ENCODE assay signal across 1 cellular context in the genomic region with DNA sequence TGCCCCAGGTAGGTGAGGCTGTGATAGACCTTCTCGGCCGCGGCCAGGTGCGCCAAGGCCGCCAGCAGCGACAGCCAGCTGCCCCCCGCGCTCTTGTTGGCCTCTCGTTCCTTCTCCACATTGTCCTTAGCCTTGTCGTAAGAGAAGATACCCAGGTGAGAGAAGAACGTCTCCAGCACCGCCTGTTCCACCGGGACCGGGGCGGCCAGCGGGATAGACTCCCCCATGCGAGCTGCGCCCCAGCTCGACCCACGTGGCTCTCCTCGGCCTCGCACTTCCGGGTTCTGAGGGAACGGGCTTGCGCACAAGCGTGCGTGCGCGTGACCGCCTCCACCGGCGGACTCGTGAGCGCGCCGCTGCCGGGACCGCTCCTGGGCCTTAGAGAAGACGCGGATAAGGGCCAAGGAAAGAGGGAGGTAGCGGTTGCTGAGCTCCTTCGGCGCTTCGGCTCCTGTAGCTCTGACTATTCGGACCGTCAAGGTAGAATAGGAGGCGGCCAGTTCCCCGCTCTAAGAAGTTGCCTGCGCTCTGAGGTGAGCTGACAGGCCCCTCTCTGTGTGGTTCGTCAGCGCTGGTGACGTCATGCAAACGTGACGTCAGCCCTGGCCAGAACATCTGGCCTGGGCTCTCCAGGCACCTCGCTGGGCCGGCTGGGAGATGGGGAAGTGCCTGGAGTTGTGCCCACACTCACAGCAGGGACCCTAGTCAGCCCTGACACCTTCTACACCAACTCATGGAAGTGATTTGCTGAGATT.
TF ChIP-seq lines count a peak whose summit lies in the region.

TSS of gene KICS2 (minus strand) at position 286 of the 755 bp plus-strand sequence. CDS start at position 227, 59 bp downstream.

TF ChIP-seq in HepG2, 621 proteins besides CTCF, POLR2A, EP300 and RAD21 (continued from another document and continues in another):
- TF ChIP-seq, protein P1, sequence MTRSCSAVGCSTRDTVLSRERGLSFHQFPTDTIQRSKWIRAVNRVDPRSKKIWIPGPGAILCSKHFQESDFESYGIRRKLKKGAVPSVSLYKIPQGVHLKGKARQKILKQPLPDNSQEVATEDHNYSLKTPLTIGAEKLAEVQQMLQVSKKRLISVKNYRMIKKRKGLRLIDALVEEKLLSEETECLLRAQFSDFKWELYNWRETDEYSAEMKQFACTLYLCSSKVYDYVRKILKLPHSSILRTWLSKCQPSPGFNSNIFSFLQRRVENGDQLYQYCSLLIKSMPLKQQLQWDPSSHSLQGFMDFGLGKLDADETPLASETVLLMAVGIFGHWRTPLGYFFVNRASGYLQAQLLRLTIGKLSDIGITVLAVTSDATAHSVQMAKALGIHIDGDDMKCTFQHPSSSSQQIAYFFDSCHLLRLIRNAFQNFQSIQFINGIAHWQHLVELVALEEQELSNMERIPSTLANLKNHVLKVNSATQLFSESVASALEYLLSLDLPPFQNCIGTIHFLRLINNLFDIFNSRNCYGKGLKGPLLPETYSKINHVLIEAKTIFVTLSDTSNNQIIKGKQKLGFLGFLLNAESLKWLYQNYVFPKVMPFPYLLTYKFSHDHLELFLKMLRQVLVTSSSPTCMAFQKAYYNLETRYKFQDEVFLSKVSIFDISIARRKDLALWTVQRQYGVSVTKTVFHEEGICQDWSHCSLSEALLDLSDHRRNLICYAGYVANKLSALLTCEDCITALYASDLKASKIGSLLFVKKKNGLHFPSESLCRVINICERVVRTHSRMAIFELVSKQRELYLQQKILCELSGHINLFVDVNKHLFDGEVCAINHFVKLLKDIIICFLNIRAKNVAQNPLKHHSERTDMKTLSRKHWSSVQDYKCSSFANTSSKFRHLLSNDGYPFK (CRISPR knock-in tag; IDR thresholded peaks at IDR 0.05; ENCODE audit: borderline replicate concordance): peak; percentile 79; the same call in 1 of the 2 replicates
- TF ChIP-seq TBL1XR1 (IDR thresholded peaks at IDR 0.05; ENCODE audit: borderline replicate concordance, low read length, partially characterized antibody): peak; percentile 14
- peak; percentile 56; the same call in 1 of the 2 replicates for TF ChIP-seq ZNF251 (CRISPR knock-in tag; IDR thresholded peaks at IDR 0.05)
- peak; percentile 64 for TF ChIP-seq PITX1 (CRISPR knock-in tag; IDR thresholded peaks at IDR 0.05)
- TF ChIP-seq RXRB (CRISPR knock-in tag; IDR thresholded peaks at IDR 0.05; ENCODE audit: borderline replicate concordance): peak; percentile 55; the same call in 1 of the 2 replicates
- TF ChIP-seq HDAC2 (CRISPR knock-in tag; IDR thresholded peaks at IDR 0.05): no peak; the same call in 1 of the 2 replicates
- 0 out of 4 replicates have a peak, but pooled peaks of 1 of the 2 experiments have one; percentile 18 for TF ChIP-seq NR2F1 (CRISPR knock-in tag; IDR thresholded peaks at IDR 0.05)
- TF ChIP-seq AKNA (CRISPR knock-in tag; IDR thresholded peaks at IDR 0.05; ENCODE audit: borderline replicate concordance): 0 out of 2 replicates have a peak, but pooled peaks have one; percentile 22
- TF ChIP-seq ZNF143 (CRISPR knock-in tag; IDR thresholded peaks at IDR 0.05): no peak
- no peak for TF ChIP-seq CHD2 (IDR thresholded peaks at IDR 0.05; ENCODE audit: low read depth, low read length)
- TF ChIP-seq JDP2 (CRISPR knock-in tag; IDR thresholded peaks at IDR 0.05; ENCODE audit: borderline replicate concordance): no peak
- TF ChIP-seq HOXA3 (CRISPR knock-in tag; IDR thresholded peaks at IDR 0.05): peak; percentile 98
- TF ChIP-seq ZNF614 (CRISPR knock-in tag; IDR thresholded peaks at IDR 0.05; ENCODE audit: borderline replicate concordance): peak; percentile 40; the same call in 1 of the 2 replicates
- peak; percentile 68; the same call in 1 of the 2 replicates for TF ChIP-seq ZMAT3 (CRISPR knock-in tag; conservative IDR thresholded peaks at IDR 0.05)
- TF ChIP-seq SMYD3 (CRISPR knock-in tag; IDR thresholded peaks at IDR 0.05): peak; percentile 70; the same call in 1 of the 2 replicates
- no peak for TF ChIP-seq NFE2L1 (CRISPR knock-in tag; IDR thresholded peaks at IDR 0.05; ENCODE audit: borderline replicate concordance)
- no peak; the same call in 1 of the 2 replicates for TF ChIP-seq TFAP4 (IDR thresholded peaks at IDR 0.05; ENCODE audit: borderline replicate concordance, low read depth)
- peak; percentile 64; the same call in 1 of the 2 replicates for TF ChIP-seq DNMT1 (CRISPR knock-in tag; IDR thresholded peaks at IDR 0.05)
- TF ChIP-seq ZNF737 (CRISPR knock-in tag; IDR thresholded peaks at IDR 0.05; ENCODE audit: borderline replicate concordance): no peak
- TF ChIP-seq BRD4 (CRISPR knock-in tag; IDR thresholded peaks at IDR 0.05): peak; percentile 75
- TF ChIP-seq GATA4 (IDR thresholded peaks at IDR 0.05; ENCODE audit: borderline replicate concordance, low read depth): no peak
- no peak for TF ChIP-seq FIP1L1 (IDR thresholded peaks at IDR 0.05; ENCODE audit: borderline replicate concordance, insufficient read depth, low read depth, low read length)
- TF ChIP-seq MEIS1 (CRISPR knock-in tag; IDR thresholded peaks at IDR 0.05; ENCODE audit: borderline replicate concordance): 0 out of 2 replicates have a peak, but pooled peaks have one; percentile 66
- TF ChIP-seq, protein P2, sequence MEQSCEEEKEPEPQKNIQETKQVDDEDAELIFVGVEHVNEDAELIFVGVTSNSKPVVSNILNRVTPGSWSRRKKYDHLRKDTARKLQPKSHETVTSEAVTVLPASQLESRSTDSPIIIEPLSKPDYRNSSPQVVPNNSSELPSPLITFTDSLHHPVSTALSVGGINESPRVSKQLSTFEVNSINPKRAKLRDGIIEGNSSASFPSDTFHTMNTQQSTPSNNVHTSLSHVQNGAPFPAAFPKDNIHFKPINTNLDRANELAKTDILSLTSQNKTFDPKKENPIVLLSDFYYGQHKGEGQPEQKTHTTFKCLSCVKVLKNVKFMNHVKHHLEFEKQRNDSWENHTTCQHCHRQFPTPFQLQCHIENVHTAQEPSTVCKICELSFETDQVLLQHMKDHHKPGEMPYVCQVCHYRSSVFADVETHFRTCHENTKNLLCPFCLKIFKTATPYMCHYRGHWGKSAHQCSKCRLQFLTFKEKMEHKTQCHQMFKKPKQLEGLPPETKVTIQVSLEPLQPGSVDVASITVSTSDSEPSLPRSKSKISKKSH (CRISPR knock-in tag; IDR thresholded peaks at IDR 0.05; ENCODE audit: borderline replicate concordance): 0 out of 2 replicates have a peak, but pooled peaks have one; percentile 33
- TF ChIP-seq TARDBP (CRISPR knock-in tag; IDR thresholded peaks at IDR 0.05): peak; percentile 86
- no peak for TF ChIP-seq HES4 (CRISPR knock-in tag; IDR thresholded peaks at IDR 0.05; ENCODE audit: borderline replicate concordance)
- no peak for TF ChIP-seq ZNF296 (CRISPR knock-in tag; conservative IDR thresholded peaks at IDR 0.05)
- TF ChIP-seq RFXAP (CRISPR knock-in tag; IDR thresholded peaks at IDR 0.05; ENCODE audit: borderline replicate concordance): peak; percentile 74; the same call in 1 of the 2 replicates
- no peak for TF ChIP-seq KLF13 (CRISPR knock-in tag; IDR thresholded peaks at IDR 0.05)
- no peak; the same call in 1 of the 2 replicates for TF ChIP-seq ZNF766 (CRISPR knock-in tag; IDR thresholded peaks at IDR 0.05; ENCODE audit: borderline replicate concordance)
- no peak for TF ChIP-seq ZNF543 (CRISPR knock-in tag; IDR thresholded peaks at IDR 0.05)
- TF ChIP-seq TBP (CRISPR knock-in tag; IDR thresholded peaks at IDR 0.05): no peak; the same call in 1 of the 2 replicates
- TF ChIP-seq, protein P3, sequence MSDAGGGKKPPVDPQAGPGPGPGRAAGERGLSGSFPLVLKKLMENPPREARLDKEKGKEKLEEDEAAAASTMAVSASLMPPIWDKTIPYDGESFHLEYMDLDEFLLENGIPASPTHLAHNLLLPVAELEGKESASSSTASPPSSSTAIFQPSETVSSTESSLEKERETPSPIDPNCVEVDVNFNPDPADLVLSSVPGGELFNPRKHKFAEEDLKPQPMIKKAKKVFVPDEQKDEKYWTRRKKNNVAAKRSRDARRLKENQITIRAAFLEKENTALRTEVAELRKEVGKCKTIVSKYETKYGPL (CRISPR knock-in tag; IDR thresholded peaks at IDR 0.05): peak; percentile 61; the same call in 1 of the 2 replicates
- TF ChIP-seq STAT6 (CRISPR knock-in tag; IDR thresholded peaks at IDR 0.05; ENCODE audit: borderline replicate concordance): no peak; the same call in 1 of the 2 replicates
- TF ChIP-seq MXD4 (CRISPR knock-in tag; IDR thresholded peaks at IDR 0.05): peak; percentile 100
- TF ChIP-seq ZNF138 (CRISPR knock-in tag; IDR thresholded peaks at IDR 0.05; ENCODE audit: low read depth): no peak
- peak; percentile 21; the same call in 1 of the 2 replicates for TF ChIP-seq E2F2 (CRISPR knock-in tag; IDR thresholded peaks at IDR 0.05; ENCODE audit: borderline replicate concordance)
- TF ChIP-seq ZNF790 (CRISPR knock-in tag; IDR thresholded peaks at IDR 0.05; ENCODE audit: borderline replicate concordance): no peak; the same call in 1 of the 2 replicates
- TF ChIP-seq, protein P4, sequence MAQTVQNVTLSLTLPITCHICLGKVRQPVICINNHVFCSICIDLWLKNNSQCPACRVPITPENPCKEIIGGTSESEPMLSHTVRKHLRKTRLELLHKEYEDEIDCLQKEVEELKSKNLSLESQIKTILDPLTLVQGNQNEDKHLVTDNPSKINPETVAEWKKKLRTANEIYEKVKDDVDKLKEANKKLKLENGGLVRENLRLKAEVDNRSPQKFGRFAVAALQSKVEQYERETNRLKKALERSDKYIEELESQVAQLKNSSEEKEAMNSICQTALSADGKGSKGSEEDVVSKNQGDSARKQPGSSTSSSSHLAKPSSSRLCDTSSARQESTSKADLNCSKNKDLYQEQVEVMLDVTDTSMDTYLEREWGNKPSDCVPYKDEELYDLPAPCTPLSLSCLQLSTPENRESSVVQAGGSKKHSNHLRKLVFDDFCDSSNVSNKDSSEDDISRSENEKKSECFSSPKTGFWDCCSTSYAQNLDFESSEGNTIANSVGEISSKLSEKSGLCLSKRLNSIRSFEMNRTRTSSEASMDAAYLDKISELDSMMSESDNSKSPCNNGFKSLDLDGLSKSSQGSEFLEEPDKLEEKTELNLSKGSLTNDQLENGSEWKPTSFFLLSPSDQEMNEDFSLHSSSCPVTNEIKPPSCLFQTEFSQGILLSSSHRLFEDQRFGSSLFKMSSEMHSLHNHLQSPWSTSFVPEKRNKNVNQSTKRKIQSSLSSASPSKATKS (CRISPR knock-in tag; IDR thresholded peaks at IDR 0.05): no peak
- TF ChIP-seq ZNF605 (CRISPR knock-in tag; IDR thresholded peaks at IDR 0.05): peak; percentile 92
- peak; percentile 58; the same call in 1 of the 2 replicates for TF ChIP-seq ZNF331 (CRISPR knock-in tag; IDR thresholded peaks at IDR 0.05)
